In the genomic region with DNA sequence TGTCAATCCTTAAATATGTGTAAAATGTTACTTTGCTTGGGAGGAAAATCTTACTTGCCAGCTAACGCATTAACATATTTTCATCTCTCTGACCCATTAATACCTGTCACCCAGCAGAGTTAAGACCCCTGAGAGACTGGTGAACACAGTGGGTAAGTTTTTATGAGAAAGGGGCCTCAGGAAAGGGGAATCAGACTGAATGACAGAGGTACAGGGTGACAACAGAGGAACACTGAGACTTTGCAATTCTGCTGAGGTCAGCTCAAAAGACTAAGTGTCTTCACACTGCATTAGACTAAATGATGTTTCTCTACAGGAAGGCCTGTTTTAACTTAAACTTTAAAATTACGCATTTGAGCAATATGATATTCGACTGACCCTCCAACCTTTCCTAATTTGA, we compare ENCODE assay signal across 14 cellular contexts.
DNase-seq lines count a peak whose midpoint lies in the region; ATAC-seq, FAIRE-seq and TF ChIP-seq lines count a peak whose summit lies in the region.
"Had no signal": no experiment of that assay in that cellular context is flagged by ENCODE, and none has a peak within 500 bp of the region (broad histone marks: within the 10 kb centered on the region; RNA-seq: fewer than 3 reads in every experiment).

No MANE protein-coding gene starts in this region.

- TF ChIP-seq EP300 in A549 (IDR thresholded peaks at IDR 0.05): no peak

- ATAC-seq in A549: 0 out of 6 replicates have a peak, but pooled peaks of 1 of the 2 experiments have one; percentile 26

- H3K36me3 Mint-ChIP-seq in immature natural killer cell: peaks cover 0 to 9% (median 3%) of the 10 kb centered on the region in 3 donors
- H3K36me3 Mint-ChIP-seq: CD4-positive, alpha-beta memory T cell had no signal

- POLR2A ChIA-PET in A549 (lab: Yijun Ruan, JAX): no interaction called here
- POLR2A ChIA-PET in HEK293 (lab: Yijun Ruan, JAX): no interaction called here

- 90% methylated on average over 3 of the region's 3 CpGs for WGBS in A549 (ENCODE audit: missing lambda C conversion rate)

- H3K4me1 Mint-ChIP-seq in immature natural killer cell: peaks cover 19 to 30% of the 10 kb centered on the region in 2 donors
- H3K4me1 Mint-ChIP-seq: CD4-positive, alpha-beta memory T cell had no signal

- CTCF ChIA-PET in A549 (lab: Yijun Ruan, JAX) (interaction anchor here (1.4 kb wide), 1 partner anchor 9 kb away, joined by 5 read pairs; no protein-coding TSS in a partner anchor), HEK293 (lab: Yijun Ruan, JAX) (no interaction called here)

- no peak overlapping the region for H3K9ac ChIP-seq in SK-N-MC (ENCODE audit: insufficient read length)

- H3K4me2 ChIP-seq in A549: no peak overlapping the region

- FAIRE-seq in A549 (lab: Jason Lieb, UNC) (no peak), islet of Langerhans (lab: Jason Lieb, UNC) (peak; percentile 65)
- FAIRE-seq: D721Med had no signal

- no peaks in the 10 kb centered on the region for H3K9me3 Mint-ChIP-seq in immature natural killer cell

- H3K27ac Mint-ChIP-seq in immature natural killer cell: peak overlapping the region in 3 of 6 donors; percentile 25 to 79 (median 54)

- H3K36me3 ChIP-seq in HEK293 (ENCODE audit: control insufficient read depth in 2 of 2, insufficient read depth in 1 of 2, low read length in 2 of 2): no peaks in the 10 kb centered on the region
- no peaks in the 10 kb centered on the region for H3K36me3 ChIP-seq in SK-N-MC (ENCODE audit: insufficient read depth, low read length)
- H3K36me3 ChIP-seq: BE2C had no signal

- H3K9me3 ChIP-seq in A549 (no peaks in the 10 kb centered on the region), HEK293 (ENCODE audit: control insufficient read depth, insufficient read depth, low read depth, low read length) (no peaks in the 10 kb centered on the region), SK-N-MC (ENCODE audit: low read depth, low read length) (no peaks in the 10 kb centered on the region; the same call in 1 of the 2 replicates)
- H3K9me3 ChIP-seq: BE2C had no signal

- H3K4me3 ChIP-seq in A549 (no peak overlapping the region), HEK293 (ENCODE audit: low read depth, low read length) (no peak overlapping the region), SK-N-MC (no peak overlapping the region)

- peaks cover 38% of the 10 kb centered on the region for H3K4me1 ChIP-seq in A549
- H3K4me1 ChIP-seq in HEK293 (ENCODE audit: control insufficient read depth, insufficient read depth, low read length): peaks cover 5% of the 10 kb centered on the region; the same call in 1 of the 2 replicates

- DNase-seq in A549 (ENCODE audit: low read depth in 1 of 2, low spot score in 1 of 2) (no peak), SK-N-MC (ENCODE audit: low read depth, low spot score) (peak; percentile 51), immature natural killer cell (no peak), HPDE6-E6E7 (ENCODE audit: extremely low spot score) (no peak)
- DNase-seq in activated T-cell treated with anti-CD3 and anti-CD28 coated beads, Interleukin-2, amount 50 U/mL, for 48 hours: no peak
- DNase-seq: BE2C; CD4-positive, alpha-beta memory T cell; DND-41; GDM1; HCEC 1CT had no signal

- TF ChIP-seq POLR2A in A549 (IDR thresholded peaks at IDR 0.05; ENCODE audit: low read length): no peak

- H3K27ac ChIP-seq in A549 (no peak overlapping the region), HEK293 (ENCODE audit: extremely low read depth, low read depth, low read length) (no peak overlapping the region), SK-N-MC (peak overlapping the region; percentile 14; the same call in 1 of the 2 replicates)
- H3K27ac ChIP-seq: C4-2B had no signal

- no peak for TF ChIP-seq RAD21 in A549 (conservative IDR thresholded peaks at IDR 0.05 in 1 of 2, IDR thresholded peaks at IDR 0.05 in 1 of 2)

- H3K27me3 Mint-ChIP-seq in immature natural killer cell (ENCODE audit: low read depth in 3 of 3): peaks cover 2% of the 10 kb centered on the region in 3 donors
- H3K27me3 Mint-ChIP-seq: CD4-positive, alpha-beta memory T cell had no signal

- H3K4me3 Mint-ChIP-seq in immature natural killer cell: no peak overlapping the region
- H3K4me3 Mint-ChIP-seq: CD4-positive, alpha-beta memory T cell had no signal

- TF ChIP-seq CTCF in A549 (IDR thresholded peaks at IDR 0.05): no peak
- no peak for TF ChIP-seq CTCF in HEK293 (tag by site-specific recombination; IDR thresholded peaks at IDR 0.05)

TF ChIP-seq in A549, 52 proteins besides CTCF, POLR2A, EP300 and RAD21:
- TF ChIP-seq RFX5 (IDR thresholded peaks at IDR 0.05) (no peak), TFCP2L1 (CRISPR knock-in tag; IDR thresholded peaks at IDR 0.05) (no peak), EHMT2 (IDR thresholded peaks at IDR 0.05; ENCODE audit: low read depth) (no peak), GATA3 (IDR thresholded peaks at IDR 0.05; ENCODE audit: borderline replicate concordance) (no peak), MAFK (IDR thresholded peaks at IDR 0.05; ENCODE audit: partially characterized antibody) (peak; percentile 98)
TF ChIP-seq in A549: peak in this region for 1.

TF ChIP-seq in HEK293, 187 proteins besides CTCF, POLR2A, EP300 and RAD21 (continues in another document):
- TF ChIP-seq ZNF843 (tag by site-specific recombination; IDR thresholded peaks at IDR 0.05): no peak
- no peak for TF ChIP-seq ZNF404 (tag by site-specific recombination; IDR thresholded peaks at IDR 0.05)
- no peak for TF ChIP-seq ZNF629 (tag by site-specific recombination; IDR thresholded peaks at IDR 0.05)
- no peak for TF ChIP-seq ZNF473 (tag by site-specific recombination; IDR thresholded peaks at IDR 0.05)
- TF ChIP-seq INSM2 (tag by site-specific recombination; IDR thresholded peaks at IDR 0.05): no peak
- no peak for TF ChIP-seq ZNF221 (tag by site-specific recombination; IDR thresholded peaks at IDR 0.05; ENCODE audit: borderline replicate concordance)
- no peak for TF ChIP-seq TRIM28 (IDR thresholded peaks at IDR 0.05; ENCODE audit: borderline replicate concordance, low read length)
- no peak for TF ChIP-seq ZNF664 (tag by site-specific recombination; IDR thresholded peaks at IDR 0.05)
- TF ChIP-seq, protein P1, sequence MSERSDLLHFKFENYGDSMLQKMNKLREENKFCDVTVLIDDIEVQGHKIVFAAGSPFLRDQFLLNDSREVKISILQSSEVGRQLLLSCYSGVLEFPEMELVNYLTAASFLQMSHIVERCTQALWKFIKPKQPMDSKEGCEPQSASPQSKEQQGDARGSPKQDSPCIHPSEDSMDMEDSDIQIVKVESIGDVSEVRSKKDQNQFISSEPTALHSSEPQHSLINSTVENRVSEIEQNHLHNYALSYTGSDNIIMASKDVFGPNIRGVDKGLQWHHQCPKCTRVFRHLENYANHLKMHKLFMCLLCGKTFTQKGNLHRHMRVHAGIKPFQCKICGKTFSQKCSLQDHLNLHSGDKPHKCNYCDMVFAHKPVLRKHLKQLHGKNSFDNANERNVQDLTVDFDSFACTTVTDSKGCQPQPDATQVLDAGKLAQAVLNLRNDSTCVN (tag by site-specific recombination; optimal IDR thresholded peaks at IDR 0.05): no peak
- no peak for TF ChIP-seq ZBTB48 (tag by site-specific recombination; IDR thresholded peaks at IDR 0.05)
- peak; percentile 52; the same call in 1 of the 2 replicates for TF ChIP-seq ZNF561 (tag by site-specific recombination; IDR thresholded peaks at IDR 0.05; ENCODE audit: borderline replicate concordance)
- TF ChIP-seq, protein P2, sequence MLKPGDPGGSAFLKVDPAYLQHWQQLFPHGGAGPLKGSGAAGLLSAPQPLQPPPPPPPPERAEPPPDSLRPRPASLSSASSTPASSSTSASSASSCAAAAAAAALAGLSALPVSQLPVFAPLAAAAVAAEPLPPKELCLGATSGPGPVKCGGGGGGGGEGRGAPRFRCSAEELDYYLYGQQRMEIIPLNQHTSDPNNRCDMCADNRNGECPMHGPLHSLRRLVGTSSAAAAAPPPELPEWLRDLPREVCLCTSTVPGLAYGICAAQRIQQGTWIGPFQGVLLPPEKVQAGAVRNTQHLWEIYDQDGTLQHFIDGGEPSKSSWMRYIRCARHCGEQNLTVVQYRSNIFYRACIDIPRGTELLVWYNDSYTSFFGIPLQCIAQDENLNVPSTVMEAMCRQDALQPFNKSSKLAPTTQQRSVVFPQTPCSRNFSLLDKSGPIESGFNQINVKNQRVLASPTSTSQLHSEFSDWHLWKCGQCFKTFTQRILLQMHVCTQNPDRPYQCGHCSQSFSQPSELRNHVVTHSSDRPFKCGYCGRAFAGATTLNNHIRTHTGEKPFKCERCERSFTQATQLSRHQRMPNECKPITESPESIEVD (tag by site-specific recombination; IDR thresholded peaks at IDR 0.05): peak; percentile 36; the same call in 1 of the 2 replicates
- no peak for TF ChIP-seq ZNF214 (tag by site-specific recombination; IDR thresholded peaks at IDR 0.05; ENCODE audit: borderline replicate concordance)
- no peak for TF ChIP-seq ZNF585B (tag by site-specific recombination; IDR thresholded peaks at IDR 0.05)
- TF ChIP-seq ZNF248 (tag by site-specific recombination; IDR thresholded peaks at IDR 0.05): no peak
- no peak for TF ChIP-seq ZNF341 (tag by site-specific recombination; IDR thresholded peaks at IDR 0.05; ENCODE audit: low read depth)
- TF ChIP-seq ZNF433 (tag by site-specific recombination; IDR thresholded peaks at IDR 0.05; ENCODE audit: low read depth): no peak
- no peak for TF ChIP-seq ZNF274 (IDR thresholded peaks at IDR 0.05; ENCODE audit: low read length)
- TF ChIP-seq ZNF274 (tag by site-specific recombination; IDR thresholded peaks at IDR 0.05; ENCODE audit: borderline replicate concordance): no peak
- no peak for TF ChIP-seq MEIS1 (CRISPR knock-in tag; IDR thresholded peaks at IDR 0.05; ENCODE audit: borderline replicate concordance)
